28 cellular contexts compared by ENCODE assay signal in the genomic region with DNA sequence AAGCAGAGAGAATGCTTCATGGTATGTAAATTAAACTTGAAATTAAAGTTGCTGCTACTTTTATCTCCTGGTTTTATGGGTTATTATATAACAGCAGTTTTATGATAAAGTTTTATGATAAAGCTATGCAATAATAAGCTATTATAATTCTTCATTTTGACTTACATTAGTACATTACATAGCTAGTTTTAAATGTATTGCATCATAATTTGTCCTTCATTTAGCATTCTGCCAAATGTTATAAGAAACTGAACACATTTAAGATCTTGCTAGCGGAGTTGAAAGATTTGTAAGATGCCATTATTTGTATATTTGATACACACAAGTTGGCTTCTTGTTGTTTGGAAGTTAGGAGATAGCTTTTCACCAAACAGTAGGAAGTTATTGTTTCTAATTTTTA.
"Had no signal": no experiment of that assay in that cellular context is flagged by ENCODE, and none has a peak within 500 bp of the region (broad histone marks: within the 10 kb centered on the region; RNA-seq: fewer than 3 reads in every experiment).

No MANE protein-coding gene starts in this region.

- H3K4me3 ChIP-seq: colonic mucosa, coronary artery, dorsolateral prefrontal cortex, esophagus muscularis mucosa, esophagus squamous epithelium, gastrocnemius medialis, gastroesophageal sphincter, heart left ventricle, heart right ventricle had no signal

- ATAC-seq: effector memory CD8-positive, alpha-beta T cell; esophagus mucosa; foreskin keratinocyte; gastrocnemius medialis; gastroesophageal sphincter; heart left ventricle; heart right ventricle had no signal

- H3K27me3 ChIP-seq: colonic mucosa, dorsolateral prefrontal cortex, esophagus muscularis mucosa, esophagus squamous epithelium, foreskin keratinocyte, gastrocnemius medialis, gastroesophageal sphincter, heart left ventricle, heart right ventricle had no signal

- H3K36me3 ChIP-seq: colonic mucosa, esophagus muscularis mucosa, esophagus squamous epithelium, gastrocnemius medialis, gastroesophageal sphincter, heart left ventricle, heart right ventricle had no signal

- H3K27ac ChIP-seq: colonic mucosa, coronary artery, dorsolateral prefrontal cortex, epithelial cell of prostate, esophagus muscularis mucosa, esophagus squamous epithelium, foreskin keratinocyte, gastrocnemius medialis, gastroesophageal sphincter, heart left ventricle, heart right ventricle had no signal

- DNase-seq: colonic mucosa; cortex of kidney; dermis blood vessel endothelial cell; dorsolateral prefrontal cortex; effector CD4-positive, alpha-beta T cell; effector CD8-positive, alpha-beta T cell; effector memory CD4-positive, alpha-beta T cell; effector memory CD8-positive, alpha-beta T cell; endodermal cell; erythroblast; esophagus squamous epithelium; foreskin fibroblast; foreskin keratinocyte; foreskin melanocyte; gastrocnemius medialis; glutamatergic neuron; head of caudate nucleus; heart left ventricle; heart right ventricle had no signal

- H3K9me3 ChIP-seq: colonic mucosa, esophagus muscularis mucosa, esophagus squamous epithelium, gastrocnemius medialis, gastroesophageal sphincter, heart left ventricle, heart right ventricle had no signal

- FAIRE-seq: colon, endometrium, endothelial cell of umbilical vein, frontal cortex had no signal

- H3K4me1 ChIP-seq: colonic mucosa, esophagus muscularis mucosa, esophagus squamous epithelium, foreskin keratinocyte, gastrocnemius medialis, gastroesophageal sphincter, heart left ventricle, heart right ventricle had no signal
